In genomic region chr20:48793776-48794175, GRCh38 we compare ENCODE assay signal across 14 cellular contexts. TPM values are rescaled to one million over a fixed set of nuclear protein-coding genes. Genes with fewer than 3 reads are reported as not detected.
DNase-seq lines count a peak whose midpoint lies in the region; ATAC-seq and TF ChIP-seq lines count a peak whose summit lies in the region.
"Had no signal": no experiment of that assay in that cellular context is flagged by ENCODE, and none has a peak within 500 bp of the region (broad histone marks: within the 10 kb centered on the region; RNA-seq: fewer than 3 reads in every experiment).

No MANE protein-coding gene starts in this region.

- no peak overlapping the region for H3K4me3 ChIP-seq in right lobe of liver

- no peaks in the 10 kb centered on the region for H3K36me3 ChIP-seq in right lobe of liver

- H3K27ac Mint-ChIP-seq in activated T-cell treated with anti-CD3 and anti-CD28 coated beads, Interleukin-2, amount 50 U/mL, for 24 hours, result peak overlapping the region; percentile 66
- H3K27ac Mint-ChIP-seq in activated T-cell treated with anti-CD3 and anti-CD28 coated beads, Interleukin-2, amount 50 U/mL, for 72 hours, result no peak overlapping the region
- H3K27ac Mint-ChIP-seq in brain, result peak overlapping the region; percentile 86 to 97 (median 96)
- peak overlapping the region in 5 of 6 donors; percentile 9 to 79 (median 63) for H3K27ac Mint-ChIP-seq in naive B cell

- intact Hi-C loops in right lobe of liver (cut with DNase I), result no loop called here

- H3K4me3 Mint-ChIP-seq in activated T-cell treated with anti-CD3 and anti-CD28 coated beads, Interleukin-2, amount 50 U/mL, for 24 hours, result no peak overlapping the region
- H3K4me3 Mint-ChIP-seq in activated T-cell treated with anti-CD3 and anti-CD28 coated beads, Interleukin-2, amount 50 U/mL, for 72 hours, result no peak overlapping the region
- H3K4me3 Mint-ChIP-seq in brain, result peak overlapping the region; percentile 21 to 61 (median 58)
- no peak overlapping the region for H3K4me3 Mint-ChIP-seq in naive B cell

- 100% methylated on average over 1 of the region's 3 CpGs for WGBS in right lobe of liver (ENCODE audit: insufficient coverage, low coverage, low lambda C conversion rate, missing lambda C conversion rate)

- no peaks in the 10 kb centered on the region for H3K27me3 ChIP-seq in right lobe of liver

- no peak for TF ChIP-seq POLR2A in right lobe of liver (IDR thresholded peaks at IDR 0.05)

- no peaks in the 10 kb centered on the region for H3K9me3 Mint-ChIP-seq in activated T-cell treated with anti-CD3 and anti-CD28 coated beads, Interleukin-2, amount 50 U/mL, for 24 hours
- H3K9me3 Mint-ChIP-seq in activated T-cell treated with anti-CD3 and anti-CD28 coated beads, Interleukin-2, amount 50 U/mL, for 72 hours, result no peaks in the 10 kb centered on the region
- no peaks in the 10 kb centered on the region for H3K9me3 Mint-ChIP-seq in brain
- no peaks in the 10 kb centered on the region for H3K9me3 Mint-ChIP-seq in naive B cell

- H3K27ac ChIP-seq in temporal lobe (ENCODE audit: low read depth, low read length) (peak overlapping the region; percentile 76), right lobe of liver (no peak overlapping the region)

- ATAC-seq in activated T-cell treated with anti-CD3 and anti-CD28 coated beads, Interleukin-2, amount 50 U/mL, for 72 hours (replicated peaks in 1 of 2), result no peak
- ATAC-seq in naive B cell (ENCODE audit: low read depth in 2 of 2) (no peak), right lobe of liver (no peak)
- ATAC-seq: left colon, Right ventricle myocardium inferior had no signal

- no peak for TF ChIP-seq CTCF in brain (conservative IDR thresholded peaks at IDR 0.05)
- no peak for TF ChIP-seq CTCF in right lobe of liver (IDR thresholded peaks at IDR 0.05)

- H3K9me3 ChIP-seq in right lobe of liver, result no peaks in the 10 kb centered on the region

- DNase-seq in activated T-cell treated with anti-CD3 and anti-CD28 coated beads, Interleukin-2, amount 50 U/mL, for 24 hours, result no peak
- DNase-seq in activated T-cell treated with anti-CD3 and anti-CD28 coated beads, Interleukin-2, amount 50 U/mL, for 72 hours, result no peak
- DNase-seq in naive B cell, result no peak
- DNase-seq in GF-D8 (lab: John Stamatoyannopoulos, UW), result no peak
- no peak for DNase-seq in right lobe of liver
- DNase-seq in NOMO-1 (lab: John Stamatoyannopoulos, UW; ENCODE audit: unreplicated experiment in 2 of 2), result no peak
- DNase-seq: activated CD4-positive, alpha-beta T cell treated with anti-CD3 and anti-CD28 coated beads, Interleukin-2, amount 50 U/mL, for 48 hours; activated T-cell treated with anti-CD3 and anti-CD28 coated beads, Interleukin-2, amount 50 U/mL, for 48 hours; left colon; NCI-H1930; stimulated activated naive CD4-positive, alpha-beta T cell treated with Interleukin-2 at 50 U/mL for 16 hours had no signal

- no peaks in the 10 kb centered on the region for H3K27me3 Mint-ChIP-seq in activated T-cell treated with anti-CD3 and anti-CD28 coated beads, Interleukin-2, amount 50 U/mL, for 24 hours
- H3K27me3 Mint-ChIP-seq in activated T-cell treated with anti-CD3 and anti-CD28 coated beads, Interleukin-2, amount 50 U/mL, for 72 hours (ENCODE audit: low read depth), result no peaks in the 10 kb centered on the region
- H3K27me3 Mint-ChIP-seq in brain (no peaks in the 10 kb centered on the region), naive B cell (no peaks in the 10 kb centered on the region)

- peaks cover 67% of the 10 kb centered on the region for H3K4me1 Mint-ChIP-seq in activated T-cell treated with anti-CD3 and anti-CD28 coated beads, Interleukin-2, amount 50 U/mL, for 24 hours (ENCODE audit: low read depth)
- H3K4me1 Mint-ChIP-seq in activated T-cell treated with anti-CD3 and anti-CD28 coated beads, Interleukin-2, amount 50 U/mL, for 72 hours (ENCODE audit: low read depth), result peaks cover 28% of the 10 kb centered on the region
- H3K4me1 Mint-ChIP-seq in brain (peaks cover 91% of the 10 kb centered on the region), naive B cell (peaks cover 55 to 76% (median 70%) of the 10 kb centered on the region in 3 donors)

- H3K36me3 Mint-ChIP-seq in activated T-cell treated with anti-CD3 and anti-CD28 coated beads, Interleukin-2, amount 50 U/mL, for 24 hours (ENCODE audit: low read depth), result peaks cover 4% of the 10 kb centered on the region
- no peaks in the 10 kb centered on the region for H3K36me3 Mint-ChIP-seq in activated T-cell treated with anti-CD3 and anti-CD28 coated beads, Interleukin-2, amount 50 U/mL, for 72 hours (ENCODE audit: insufficient read depth in 2 of 2)
- no peaks in the 10 kb centered on the region for H3K36me3 Mint-ChIP-seq in brain
- H3K36me3 Mint-ChIP-seq in naive B cell, result no peaks in the 10 kb centered on the region

- H3K4me1 ChIP-seq in right lobe of liver, result peaks cover 0 to 20% (median 9%) of the 10 kb centered on the region in 4 donors

RNA-seq across cellular contexts. Expression of gene PREX1, which starts 34.0 kb away (rescaled TPM):
- 100 to 1,000 TPM in 1 of 2 donors, 10 to 100 TPM in 1; 85.6 to 112 TPM for total RNA-seq in activated T-cell treated with anti-CD3 and anti-CD28 coated beads, Interleukin-2, amount 50 U/mL, for 72 hours
- 64.3 TPM for polyA plus RNA-seq in brain (ENCODE audit: insufficient read depth, low read depth, low replicate concordance)
- 10 to 100 TPM; 13.3 to 37.5 (median 17.1) TPM for polyA plus RNA-seq in naive B cell (ENCODE audit: low read depth in 6 of 6)
- total RNA-seq in temporal lobe, result 16.0 TPM
- 10 to 100 TPM in 2 of 6 experiments, 1 to 10 TPM in 4; 4.4 to 11.1 (median 8.7) TPM for total RNA-seq in right lobe of liver

Comparison
In these comparisons a context has a peak if more than half of its experiments do, and no peak if none do; other contexts are left out.
1. H3K4me3 Mint-ChIP-seq: peak in brain (5 of 5); none in activated T-cell treated with anti-CD3 and anti-CD28 coated beads, Interleukin-2, amount 50 U/mL, for 24 hours (single experiment), activated T-cell treated with anti-CD3 and anti-CD28 coated beads, Interleukin-2, amount 50 U/mL, for 72 hours (0 of 2) and naive B cell (0 of 8).